ENCODE assay signal across 1 cellular context in the genomic region with DNA sequence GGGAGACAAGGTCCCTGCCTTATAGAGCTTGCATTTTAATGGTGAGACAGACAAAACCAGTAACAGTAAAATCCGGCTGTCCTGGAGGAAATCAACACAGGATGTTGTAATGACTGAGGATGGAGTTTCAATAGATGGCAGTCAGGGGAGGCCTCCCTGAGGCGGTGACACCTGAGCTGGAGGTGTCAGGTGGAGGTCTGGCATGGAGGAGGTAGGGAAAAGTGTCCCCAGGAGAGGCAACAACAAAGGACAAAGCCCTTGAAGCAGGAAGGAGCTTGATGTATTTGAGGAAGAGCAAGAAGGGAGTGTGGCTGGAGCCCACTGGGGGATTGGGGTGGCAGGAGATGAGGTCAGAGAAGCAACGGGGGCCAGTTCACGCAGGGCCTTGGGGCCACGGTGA.
TF ChIP-seq lines count a peak whose summit lies in the region.

No MANE protein-coding gene starts in this region.

TF ChIP-seq in GM23338, 12 proteins besides CTCF, POLR2A, EP300 and RAD21 (continued from another document):
- TF ChIP-seq, protein P1, sequence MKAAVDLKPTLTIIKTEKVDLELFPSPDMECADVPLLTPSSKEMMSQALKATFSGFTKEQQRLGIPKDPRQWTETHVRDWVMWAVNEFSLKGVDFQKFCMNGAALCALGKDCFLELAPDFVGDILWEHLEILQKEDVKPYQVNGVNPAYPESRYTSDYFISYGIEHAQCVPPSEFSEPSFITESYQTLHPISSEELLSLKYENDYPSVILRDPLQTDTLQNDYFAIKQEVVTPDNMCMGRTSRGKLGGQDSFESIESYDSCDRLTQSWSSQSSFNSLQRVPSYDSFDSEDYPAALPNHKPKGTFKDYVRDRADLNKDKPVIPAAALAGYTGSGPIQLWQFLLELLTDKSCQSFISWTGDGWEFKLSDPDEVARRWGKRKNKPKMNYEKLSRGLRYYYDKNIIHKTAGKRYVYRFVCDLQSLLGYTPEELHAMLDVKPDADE (IDR thresholded peaks at IDR 0.05), result peak; percentile 60; the same call in 1 of the 2 replicates
- no peak for TF ChIP-seq NANOG (IDR thresholded peaks at IDR 0.05; ENCODE audit: borderline replicate concordance)
TF ChIP-seq in GM23338: peak in this region for 2.
